8 cellular contexts compared by ENCODE assay signal in the genomic region with DNA sequence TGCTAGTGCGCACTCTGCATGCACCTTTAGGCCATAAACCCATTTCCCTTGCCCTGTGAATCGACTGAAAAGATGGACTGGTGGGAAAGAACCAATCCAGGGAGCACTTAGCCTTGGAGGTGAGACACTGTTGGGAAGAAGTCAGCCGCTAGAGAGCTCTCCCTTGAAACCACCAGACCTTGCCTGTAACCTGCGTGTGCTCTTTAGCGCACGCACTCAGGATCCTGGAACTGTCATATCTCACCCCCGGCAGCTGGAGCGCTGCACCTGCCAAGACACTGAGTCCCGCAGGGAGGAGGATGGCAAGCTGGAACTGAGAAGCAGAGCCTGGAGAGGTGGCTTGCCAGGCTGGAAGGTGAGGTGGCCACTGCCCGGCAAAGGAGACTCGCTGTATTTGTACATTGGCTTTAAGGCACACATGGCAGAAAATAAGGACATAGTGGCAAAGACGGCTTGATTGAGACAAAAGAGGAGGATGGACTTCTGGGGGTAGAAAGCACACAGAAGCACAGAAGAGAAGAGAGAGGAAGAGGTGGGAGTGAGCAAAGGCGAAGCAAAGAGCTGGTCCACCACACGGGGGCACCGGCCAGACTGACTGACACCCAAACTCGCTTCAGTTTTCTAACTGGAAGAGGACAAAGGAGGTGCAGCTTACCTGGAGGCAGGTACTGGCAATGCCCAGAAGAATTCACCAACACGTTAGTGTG. TPM values are rescaled to one million over a fixed set of nuclear protein-coding genes. Genes with fewer than 3 reads are reported as not detected.
DNase-seq lines count a peak whose midpoint lies in the region; ATAC-seq and TF ChIP-seq lines count a peak whose summit lies in the region.
"Not testable (repeated sequence)": the region's sequence is repeated elsewhere in the genome, so short reads cannot be mapped to it uniquely, and the experiment has no call there.
"Had no signal": no experiment of that assay in that cellular context is flagged by ENCODE, and none has a peak within 500 bp of the region (broad histone marks: within the 10 kb centered on the region; RNA-seq: fewer than 3 reads in every experiment).

No MANE protein-coding gene starts in this region.

- H2BK20ac ChIP-seq in IMR-90 (ENCODE audit: low read depth, low read length) = not testable (repeated sequence)

- H3K4me2 ChIP-seq in GM23338; IMR-90 (ENCODE audit: low read depth, low read length): not testable (repeated sequence)

- H3K9me3 Mint-ChIP-seq in GM23338, WTC11: not testable (repeated sequence)

- not testable (repeated sequence) for H3K9me3 ChIP-seq in IMR-90 (ENCODE audit: control insufficient read depth, insufficient read depth, low read length); upper lobe of right lung

- not testable (repeated sequence) for H3K79me1 ChIP-seq in IMR-90 (ENCODE audit: low read depth in 1 of 2, low read length in 2 of 2)

- BruUV-seq in IMR-90 (replicated peaks; lab: Mats Ljungman, UMichigan) = not testable (repeated sequence)

- POLR2A ChIA-PET in IMR-90 (lab: Charles Lee; ENCODE audit: unreplicated experiment); WTC11 (lab: Charles Lee): not testable (repeated sequence)

- H4K5ac ChIP-seq in IMR-90 (ENCODE audit: low read depth, low read length) = not testable (repeated sequence)

- TF ChIP-seq RAD21 in IMR-90 (IDR thresholded peaks at IDR 0.05; ENCODE audit: low read length) = not testable (repeated sequence)

- H3K23ac ChIP-seq in IMR-90 (ENCODE audit: low read depth, low read length) = not testable (repeated sequence)

- H3K4ac ChIP-seq in IMR-90 (ENCODE audit: low read depth, low read length) = not testable (repeated sequence)

- not testable (repeated sequence) for H3K4me1 Mint-ChIP-seq in GM23338, WTC11

- H3K27ac ChIP-seq in GM23338 (ENCODE audit: low read depth); IMR-90 (ENCODE audit: insufficient read depth, low read length); upper lobe of right lung: not testable (repeated sequence)

- H4K91ac ChIP-seq in IMR-90 (ENCODE audit: insufficient read depth, low read depth, low read length) = not testable (repeated sequence)

- WGBS in IMR-90 (ENCODE audit: extremely low coverage in 2 of 2, insufficient read length in 1 of 2), 2 experiments = no CpG with 5 or more reads among the region's 17 CpGs

- CTCF ChIA-PET in IMR-90 (lab: Yijun Ruan, JAX); WTC11 (lab: Charles Lee): not testable (repeated sequence)

- not testable (repeated sequence) for H3K36me3 ChIP-seq in GM23338 (ENCODE audit: insufficient read depth); IMR-90 (ENCODE audit: control insufficient read depth, insufficient read depth, low read length); upper lobe of right lung

- not testable (repeated sequence) for H3K56ac ChIP-seq in IMR-90 (ENCODE audit: extremely low read depth, insufficient read depth, low read length)

- H2AFZ ChIP-seq in GM23338; IMR-90 (replicated peaks; ENCODE audit: low read length, poor library complexity): not testable (repeated sequence)

- not testable (repeated sequence) for H3K4me3 Mint-ChIP-seq in GM23338, WTC11

- not testable (repeated sequence) for H3K4me1 ChIP-seq in GM23338 (ENCODE audit: insufficient read depth); IMR-90 (ENCODE audit: control insufficient read depth, insufficient read depth, low read length); upper lobe of right lung

- H2AK9ac ChIP-seq in IMR-90 (replicated peaks; ENCODE audit: low read depth, low read length, poor library complexity) = not testable (repeated sequence)

- peak; percentile 97 for ATAC-seq in GM23338
- 0 out of 2 replicates have a peak, but pooled peaks have one; percentile 32 for ATAC-seq in IMR-90 (ENCODE audit: low read depth)
- ATAC-seq in WTC11 = peak; percentile 95
- peak; percentile 26 for ATAC-seq in left lobe of liver
- ATAC-seq in upper lobe of right lung = peak; percentile 34

- H3K9ac ChIP-seq in IMR-90 (ENCODE audit: low read depth, low read length) = not testable (repeated sequence)

- intact Hi-C loops in IMR-90 (cut with micrococcal nuclease); upper lobe of right lung (cut with DNase I): not testable (repeated sequence)

- dilution Hi-C loops in IMR-90 (cut with HindIII; ENCODE audit: low sequenced_read_pairs, unreplicated experiment) = not testable (repeated sequence)

- H3K27me3 Mint-ChIP-seq in GM23338 (ENCODE audit: insufficient read depth, low read depth, poor library complexity); WTC11 (ENCODE audit: low read depth): not testable (repeated sequence)

- not testable (repeated sequence) for TF ChIP-seq CTCF in GM23338 (conservative IDR thresholded peaks at IDR 0.05; ENCODE audit: low read depth in 2 of 2); IMR-90 (conservative IDR thresholded peaks at IDR 0.05; ENCODE audit: low read depth, low read length); WTC11 (IDR thresholded peaks at IDR 0.05); upper lobe of right lung (IDR thresholded peaks at IDR 0.05)

- not testable (repeated sequence) for H2BK120ac ChIP-seq in IMR-90 (ENCODE audit: low read depth, low read length)

- not testable (repeated sequence) for H4K8ac ChIP-seq in IMR-90 (ENCODE audit: low read depth in 2 of 2, low read length in 2 of 2)

- H3K79me2 ChIP-seq in GM23338 (replicated peaks; ENCODE audit: insufficient read depth) = not testable (repeated sequence)

- H3K9me1 ChIP-seq in IMR-90 (ENCODE audit: insufficient read depth, low read length) = not testable (repeated sequence)

- H2BK15ac ChIP-seq in IMR-90 (ENCODE audit: low read depth, low read length) = not testable (repeated sequence)

- H3F3A ChIP-seq in GM23338 (replicated peaks; ENCODE audit: low read depth) = not testable (repeated sequence)

- not testable (repeated sequence) for H3K18ac ChIP-seq in IMR-90 (ENCODE audit: low read depth, low read length)

- H2BK5ac ChIP-seq in IMR-90 (ENCODE audit: low read depth, low read length, poor library complexity, severe bottlenecking) = not testable (repeated sequence)

- H3K4me3 ChIP-seq in GM23338; IMR-90 (ENCODE audit: insufficient read depth, low read depth, low read length); upper lobe of right lung: not testable (repeated sequence)

- not testable (repeated sequence) for DNase-seq in GM23338 (ENCODE audit: low spot score); IMR-90; WTC11 (ENCODE audit: low spot score); left lobe of liver (ENCODE audit: low spot score); upper lobe of right lung

- H3K27me3 ChIP-seq in GM23338 (ENCODE audit: insufficient read depth); IMR-90 (ENCODE audit: control insufficient read depth, insufficient read depth, low read length); upper lobe of right lung: not testable (repeated sequence)

- not testable (repeated sequence) for TF ChIP-seq POLR2A in IMR-90 (IDR thresholded peaks at IDR 0.05; ENCODE audit: low read depth, low read length)

- H4K20me1 ChIP-seq in GM23338 (replicated peaks; ENCODE audit: insufficient read depth); IMR-90 (ENCODE audit: insufficient read depth, low read length): not testable (repeated sequence)

- not testable (repeated sequence) for H2AK5ac ChIP-seq in IMR-90 (ENCODE audit: low read depth, low read length)

- H3K9me2 ChIP-seq in GM23338 (ENCODE audit: insufficient read depth) = not testable (repeated sequence)

- in situ Hi-C loops in IMR-90 (cut with MboI; ENCODE audit: low sequenced_read_pairs) = not testable (repeated sequence)

- not testable (repeated sequence) for H3K14ac ChIP-seq in IMR-90 (replicated peaks; ENCODE audit: low read depth, low read length)

- H3K27ac Mint-ChIP-seq in GM23338, WTC11: not testable (repeated sequence)

- not testable (repeated sequence) for H3K36me3 Mint-ChIP-seq in GM23338 (ENCODE audit: low read depth); WTC11

RNA-seq across cellular contexts. Expression of a gene that starts 16.8 kb away (rescaled TPM):
- total RNA-seq in GM23338 (2014; rRNA removed; shearing (Covaris generic)) = 2.5 and 2.9 TPM in 2 replicates
- polyA plus RNA-seq in GM23338 (2016; fragmentation: Nextera tagmentation; extraction: Ambion mirVana) (0.99 and 1.4 TPM in 2 replicates), IMR-90 (2012; rRNA removed) (not detected in 2 replicates)
- total RNA-seq in IMR-90 (2012; rRNA removed) (0.18 TPM in 1 of 2 replicates, not detected in the other), WTC11 (2021) (6.2 to 8.7 TPM (median 8.2 TPM) in 3 replicates), left lobe of liver (0.38 TPM), upper lobe of right lung (1.1 TPM)
- polyA plus RNA-seq in IMR-90 (2012; cell fraction: cytosol; rRNA removed) = not detected in 2 replicates
- polyA plus RNA-seq in IMR-90 (2012; cell fraction: nucleus; rRNA removed; ENCODE audit: low replicate concordance) = 0.07 TPM in 1 of 2 replicates, not detected in the other
- total RNA-seq: Caco-2; CD8-positive, alpha-beta T cell had no signal
- polyA plus RNA-seq: BJ had no signal

RNA-seq across cellular contexts. Expression of a gene that starts 37.5 kb away (rescaled TPM):
- total RNA-seq in GM23338 (2014; rRNA removed; shearing (Covaris generic)) = 0.17 TPM in 1 of 2 replicates, not detected in the other
- 0.27 TPM in 1 of 2 replicates, not detected in the other for polyA plus RNA-seq in GM23338 (2016; fragmentation: Nextera tagmentation; extraction: Ambion mirVana)
- total RNA-seq in IMR-90 (2012; rRNA removed) = 0.72 and 1.1 TPM in 2 replicates
- polyA plus RNA-seq in IMR-90 (2012; rRNA removed) = 0.46 and 1.4 TPM in 2 replicates
- 0.23 and 0.25 TPM in 2 replicates for polyA plus RNA-seq in IMR-90 (2012; cell fraction: cytosol; rRNA removed)
- polyA plus RNA-seq in IMR-90 (2012; cell fraction: nucleus; rRNA removed; ENCODE audit: low replicate concordance) = 4.5 and 16.0 TPM in 2 replicates
- 0.23 to 0.50 TPM (median 0.50 TPM) in 3 replicates for total RNA-seq in WTC11 (2021)
- 3.9 TPM for total RNA-seq in left lobe of liver
- total RNA-seq in upper lobe of right lung = 5.3 TPM
- total RNA-seq: Caco-2 had no signal

Comparison
In these comparisons a context has a peak if more than half of its experiments do, and no peak if none do; other contexts are left out.
1. ATAC-seq: peak in every context shown above with its lines; median percentile 97 in GM23338; 95 in WTC11; 34 in upper lobe of right lung; 32 in IMR-90; 26 in left lobe of liver.